In genomic region chr9:94867281-94867841, GRCh38 we compare ENCODE assay signal across 1 cellular context.
TF ChIP-seq lines count a peak whose summit lies in the region.

No MANE protein-coding gene starts in this region.

TF ChIP-seq in HepG2, 621 proteins besides CTCF, POLR2A, EP300 and RAD21 (continued from another document and continues in another):
- TF ChIP-seq IRF9 (CRISPR knock-in tag; IDR thresholded peaks at IDR 0.05; ENCODE audit: borderline replicate concordance) (no peak), SMAD3 (CRISPR knock-in tag; IDR thresholded peaks at IDR 0.05) (no peak), MNT (IDR thresholded peaks at IDR 0.05) (no peak), ZNF607 (CRISPR knock-in tag; IDR thresholded peaks at IDR 0.05; ENCODE audit: borderline replicate concordance) (peak; percentile 21; the same call in 1 of the 2 replicates), LBX2 (CRISPR knock-in tag; IDR thresholded peaks at IDR 0.05; ENCODE audit: borderline replicate concordance) (no peak), ARNT2 (CRISPR knock-in tag; IDR thresholded peaks at IDR 0.05; ENCODE audit: low read depth) (0 out of 2 replicates have a peak, but pooled peaks have one; percentile 40), ZNF17 (CRISPR knock-in tag; IDR thresholded peaks at IDR 0.05) (no peak), CHCHD3 (CRISPR knock-in tag; IDR thresholded peaks at IDR 0.05) (no peak), ZSCAN5A (CRISPR knock-in tag; IDR thresholded peaks at IDR 0.05; ENCODE audit: borderline replicate concordance) (no peak), THAP8 (CRISPR knock-in tag; IDR thresholded peaks at IDR 0.05; ENCODE audit: borderline replicate concordance) (no peak), ATF6 (CRISPR knock-in tag; conservative IDR thresholded peaks at IDR 0.05) (no peak), AHR (CRISPR knock-in tag; IDR thresholded peaks at IDR 0.05) (no peak), HNF1B (CRISPR knock-in tag; IDR thresholded peaks at IDR 0.05) (peak; percentile 55; the same call in 1 of the 2 replicates), KIAA2018 (CRISPR knock-in tag; IDR thresholded peaks at IDR 0.05; ENCODE audit: borderline replicate concordance) (no peak), DNMT3B (CRISPR knock-in tag; conservative IDR thresholded peaks at IDR 0.05) (no peak), ZSCAN25 (CRISPR knock-in tag; IDR thresholded peaks at IDR 0.05) (no peak), NFKB2 (CRISPR knock-in tag; IDR thresholded peaks at IDR 0.05; ENCODE audit: borderline replicate concordance) (no peak), SRSF4 (IDR thresholded peaks at IDR 0.05; ENCODE audit: low read depth, low read length, poor library complexity, severe bottlenecking) (no peak), ATF4 (CRISPR knock-in tag; IDR thresholded peaks at IDR 0.05) (no peak), FOXK2 (IDR thresholded peaks at IDR 0.05) (no peak), HNRNPLL (IDR thresholded peaks at IDR 0.05; ENCODE audit: low read depth, low read length, poor library complexity, severe bottlenecking) (no peak), SKIL (CRISPR knock-in tag; IDR thresholded peaks at IDR 0.05; ENCODE audit: borderline replicate concordance) (peak; percentile 98), ZBED4 (CRISPR knock-in tag; IDR thresholded peaks at IDR 0.05; ENCODE audit: borderline replicate concordance) (peak; percentile 69; the same call in 1 of the 2 replicates), ZNF570 (CRISPR knock-in tag; IDR thresholded peaks at IDR 0.05; ENCODE audit: borderline replicate concordance) (no peak), FLYWCH1 (CRISPR knock-in tag; IDR thresholded peaks at IDR 0.05) (no peak), PAWR (CRISPR knock-in tag; IDR thresholded peaks at IDR 0.05; ENCODE audit: borderline replicate concordance) (no peak), PRMT3 (CRISPR knock-in tag; IDR thresholded peaks at IDR 0.05; ENCODE audit: borderline replicate concordance, low read depth) (no peak), PTBP1 (IDR thresholded peaks at IDR 0.05; ENCODE audit: low read depth, low read length, poor library complexity, severe bottlenecking) (no peak), HOXD1 (CRISPR knock-in tag; IDR thresholded peaks at IDR 0.05) (no peak)
